1 cellular context compared by ENCODE assay signal in genomic region chr9:109132473-109133095, GRCh38.
A peak's percentile ranks its signal among the peaks of the same experiment; 100 is the strongest.
TF ChIP-seq lines count a peak whose summit lies in the region.

No MANE protein-coding gene starts in this region.

TF ChIP-seq in K562, 482 proteins besides CTCF, POLR2A, EP300 and RAD21 (continued from another document and continues in another):
- TF ChIP-seq CHD7 (IDR thresholded peaks at IDR 0.05; ENCODE audit: low read depth, low read length) (no peak), LEF1 (IDR thresholded peaks at IDR 0.05) (peak; percentile 65; the same call in 1 of the 2 replicates), JUND (IDR thresholded peaks at IDR 0.05; ENCODE audit: borderline replicate concordance, low read depth, low read length) (peak; percentile 53; the same call in 1 of the 2 replicates), JUND (tag; IDR thresholded peaks at IDR 0.05; ENCODE audit: borderline replicate concordance, low read depth, low read length) (peak; percentile 45; the same call in 1 of the 3 replicates), FOXJ3 (CRISPR knock-in tag; IDR thresholded peaks at IDR 0.05) (no peak), CTBP1 (IDR thresholded peaks at IDR 0.05; ENCODE audit: borderline replicate concordance) (no peak), KLF16 (IDR thresholded peaks at IDR 0.05) (peak; percentile 64; the same call in 1 of the 2 replicates), RNF2 (IDR thresholded peaks at IDR 0.05) (0 out of 2 replicates have a peak, but pooled peaks have one; percentile 20), U2AF2 (optimal IDR thresholded peaks at IDR 0.05; ENCODE audit: low read depth, low read length) (no peak), NR2C1 (IDR thresholded peaks at IDR 0.05) (peak; percentile 66; the same call in 1 of the 2 replicates), NR2C1 (tag; IDR thresholded peaks at IDR 0.05) (0 out of 2 replicates have a peak, but pooled peaks have one; percentile 35), ZNF639 (CRISPR knock-in tag; conservative IDR thresholded peaks at IDR 0.05 in 1 of 2, IDR thresholded peaks at IDR 0.05 in 1 of 2) (peak in 1 of 2 experiments; percentile 57; a peak in 2 of 4 replicates), ZBTB5 (IDR thresholded peaks at IDR 0.05) (no peak), ZNF232 (CRISPR knock-in tag; IDR thresholded peaks at IDR 0.05) (no peak), TAF1 (IDR thresholded peaks at IDR 0.05; ENCODE audit: control insufficient read depth, extremely low read depth, insufficient read depth, low read length, severe bottlenecking) (no peak), E2F1 (CRISPR knock-in tag; IDR thresholded peaks at IDR 0.05) (no peak), ID3 (CRISPR knock-in tag; IDR thresholded peaks at IDR 0.05) (no peak), ID3 (tag; IDR thresholded peaks at IDR 0.05) (0 out of 2 replicates have a peak, but pooled peaks have one; percentile 24), HOXB6 (CRISPR knock-in tag; IDR thresholded peaks at IDR 0.05; ENCODE audit: borderline replicate concordance) (no peak), ATF7 (IDR thresholded peaks at IDR 0.05) (no peak), ZNF696 (CRISPR knock-in tag; conservative IDR thresholded peaks at IDR 0.05) (no peak), ZBTB7A (IDR thresholded peaks at IDR 0.05; ENCODE audit: borderline replicate concordance, control insufficient read depth, low read depth, low read length) (no peak), CCNT2 (IDR thresholded peaks at IDR 0.05; ENCODE audit: borderline replicate concordance, extremely low read depth, insufficient read length, low read depth, low read length) (peak; percentile 56), ZBTB9 (CRISPR knock-in tag; IDR thresholded peaks at IDR 0.05) (no peak), BRD9 (IDR thresholded peaks at IDR 0.05; ENCODE audit: low read depth, partially characterized antibody) (peak; percentile 84), HMBOX1 (IDR thresholded peaks at IDR 0.05) (peak; percentile 61), TRIM24 (IDR thresholded peaks at IDR 0.05) (no peak), CAMTA2 (CRISPR knock-in tag; conservative IDR thresholded peaks at IDR 0.05) (no peak), MTA1 (IDR thresholded peaks at IDR 0.05; ENCODE audit: borderline replicate concordance) (peak; percentile 26; the same call in 1 of the 2 replicates), SP1 (CRISPR knock-in tag; IDR thresholded peaks at IDR 0.05) (no peak), ADNP (tag; IDR thresholded peaks at IDR 0.05) (0 out of 2 replicates have a peak, but pooled peaks have one; percentile 18), CBFA2T2 (conservative IDR thresholded peaks at IDR 0.05) (peak; percentile 76), ZNF121 (CRISPR knock-in tag; conservative IDR thresholded peaks at IDR 0.05) (no peak), XRCC3 (IDR thresholded peaks at IDR 0.05) (no peak), PKNOX1 (IDR thresholded peaks at IDR 0.05) (0 out of 2 replicates have a peak, but pooled peaks have one; percentile 7), ZNF668 (CRISPR knock-in tag; IDR thresholded peaks at IDR 0.05) (no peak), ZHX1 (conservative IDR thresholded peaks at IDR 0.05; ENCODE audit: low read length) (no peak)
